ENCODE assay signal across 29 cellular contexts in the genomic region with DNA sequence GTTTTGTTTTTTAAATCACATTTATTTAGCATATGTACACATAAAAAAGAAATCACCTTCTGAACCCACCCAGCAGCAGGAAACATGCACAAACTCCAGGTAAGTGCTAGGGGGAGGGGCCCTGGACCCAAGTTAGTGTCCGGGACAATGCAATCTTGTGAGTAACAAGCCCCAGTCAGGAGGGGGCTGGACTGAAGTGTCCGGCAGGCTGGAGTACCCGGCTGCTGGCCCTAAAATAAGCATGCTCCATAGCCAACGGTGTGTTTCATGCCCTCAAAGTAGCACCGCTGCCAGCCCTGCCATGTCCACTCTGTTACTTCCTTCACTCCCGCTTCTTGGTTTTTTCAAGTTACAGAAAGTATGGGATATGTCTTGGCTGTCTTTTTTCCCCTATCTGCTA.
"Had no signal": no experiment of that assay in that cellular context is flagged by ENCODE, and none has a peak within 500 bp of the region (broad histone marks: within the 10 kb centered on the region; RNA-seq: fewer than 3 reads in every experiment).

No MANE protein-coding gene starts in this region.

- H3K4me3 Mint-ChIP-seq: naive thymus-derived CD8-positive, alpha-beta T cell; natural killer cell treated with Interleukin-12 subunit alpha and Interleukin-12 subunit beta and Interleukin-15 and Interleukin-18, amount 100 ng/mL, for 72 hours; nephron progenitor cell; neural crest cell; stimulated activated effector memory CD8-positive, alpha-beta T cell treated with anti-CD3 and anti-CD28 coated beads, Interleukin-12 subunit alpha, Interleukin-12 subunit beta, amount 100 ng/mL, for 72 hours; stimulated activated naive B cell treated with anti-CD40 and anti-IgM and Interleukin-4, amounts not matched to agents 10 μg/mL and 1 μg/mL and 100 μg/mL, for 72 hours; stimulated activated naive CD8-positive, alpha-beta T cell treated with anti-CD3 and anti-CD28 coated beads, Interleukin-15, Interleukin-2, amounts not matched to agents 100 ng/mL and 50 ng/mL, for 24 hours; type B pancreatic cell had no signal

- H3K4me1 Mint-ChIP-seq: stimulated activated effector memory CD8-positive, alpha-beta T cell treated with anti-CD3 and anti-CD28 coated beads, Interleukin-12 subunit alpha, Interleukin-12 subunit beta, amount 100 ng/mL, for 72 hours had no signal

- H3K27me3 Mint-ChIP-seq: naive thymus-derived CD8-positive, alpha-beta T cell; natural killer cell treated with Interleukin-12 subunit alpha and Interleukin-12 subunit beta and Interleukin-15 and Interleukin-18, amount 100 ng/mL, for 72 hours; progenitor cell of endocrine pancreas; stimulated activated naive B cell treated with anti-CD40 and anti-IgM and Interleukin-4, amounts not matched to agents 10 μg/mL and 1 μg/mL and 100 μg/mL, for 72 hours; stimulated activated naive CD8-positive, alpha-beta T cell treated with anti-CD3 and anti-CD28 coated beads, Interleukin-15, Interleukin-2, amounts not matched to agents 100 ng/mL and 50 ng/mL, for 24 hours; type B pancreatic cell had no signal

- H3K4me3 ChIP-seq: ovary, psoas muscle, right lobe of liver, sigmoid colon, stomach, thoracic aorta, tibial artery, transverse colon, upper lobe of right lung, uterus had no signal

- H2AFZ ChIP-seq: parathyroid adenoma had no signal

- H3K27ac ChIP-seq: ovary, parathyroid adenoma, psoas muscle, right lobe of liver, sigmoid colon, stomach, thoracic aorta, tibial artery, transverse colon, upper lobe of right lung, uterus had no signal

- ATAC-seq: naive thymus-derived CD8-positive, alpha-beta T cell; natural killer cell treated with Interleukin-12 subunit alpha and Interleukin-12 subunit beta and Interleukin-15 and Interleukin-18, amount 100 ng/mL, for 72 hours; right cardiac atrium; stimulated activated effector memory CD8-positive, alpha-beta T cell treated with anti-CD3 and anti-CD28 coated beads, Interleukin-12 subunit alpha, Interleukin-12 subunit beta, amount 100 ng/mL, for 72 hours; stimulated activated naive B cell treated with anti-CD40 and anti-IgM and Interleukin-4, amounts not matched to agents 10 μg/mL and 1 μg/mL and 100 μg/mL, for 72 hours; upper lobe of right lung had no signal

- H3K9ac ChIP-seq: parathyroid adenoma had no signal

- H3K4me1 ChIP-seq: psoas muscle, right lobe of liver, tibial artery had no signal

- H3K27ac Mint-ChIP-seq: natural killer cell treated with Interleukin-12 subunit alpha and Interleukin-12 subunit beta and Interleukin-15 and Interleukin-18, amount 100 ng/mL, for 72 hours; nephron progenitor cell; progenitor cell of endocrine pancreas; stimulated activated effector memory CD8-positive, alpha-beta T cell treated with anti-CD3 and anti-CD28 coated beads, Interleukin-12 subunit alpha, Interleukin-12 subunit beta, amount 100 ng/mL, for 72 hours; stimulated activated naive B cell treated with anti-CD40 and anti-IgM and Interleukin-4, amounts not matched to agents 10 μg/mL and 1 μg/mL and 100 μg/mL, for 72 hours; stimulated activated naive CD8-positive, alpha-beta T cell treated with anti-CD3 and anti-CD28 coated beads, Interleukin-15, Interleukin-2, amounts not matched to agents 100 ng/mL and 50 ng/mL, for 24 hours; type B pancreatic cell had no signal

- H3K27me3 ChIP-seq: ovary, right lobe of liver, sigmoid colon, stomach, tibial artery, transverse colon, upper lobe of right lung, uterus had no signal

- DNase-seq: naive thymus-derived CD8-positive, alpha-beta T cell; nephron progenitor cell; occipital lobe; ovary; posterior cingulate gyrus; psoas muscle; right cardiac atrium; right lobe of liver; sigmoid colon; small intestine; stimulated activated CD4-positive, alpha-beta T cell treated with anti-CD3 and anti-CD28 coated beads, Interleukin-15, amount 100 ng/mL, for 24 hours; stimulated activated CD4-positive, alpha-beta T cell treated with anti-CD3 and anti-CD28 coated beads, Interleukin-2, amount 100 ng/mL, for 24 hours; stimulated activated CD4-positive, alpha-beta T cell treated with anti-CD3 and anti-CD28 coated beads, Interleukin-2, amount 100 ng/mL, for 48 hours; stimulated activated CD4-positive, alpha-beta T cell treated with anti-CD3 and anti-CD28 coated beads, Interleukin-4, amount 100 ng/mL, for 24 hours; stimulated activated naive B cell treated with anti-CD40 and anti-IgM and Interleukin-4, amounts not matched to agents 10 μg/mL and 1 μg/mL and 100 μg/mL, for 72 hours; stimulated activated naive CD4-positive, alpha-beta T cell treated with Interleukin-2 at 50 U/mL for 16 hours; stomach; tibial artery; transverse colon; upper lobe of right lung; uterus had no signal

- H3K36me3 ChIP-seq: ovary, uterus had no signal

- H3K9me3 Mint-ChIP-seq: naive thymus-derived CD8-positive, alpha-beta T cell; natural killer cell treated with Interleukin-12 subunit alpha and Interleukin-12 subunit beta and Interleukin-15 and Interleukin-18, amount 100 ng/mL, for 72 hours; nephron progenitor cell; neural crest cell; stimulated activated effector memory CD8-positive, alpha-beta T cell treated with anti-CD3 and anti-CD28 coated beads, Interleukin-12 subunit alpha, Interleukin-12 subunit beta, amount 100 ng/mL, for 72 hours; stimulated activated naive B cell treated with anti-CD40 and anti-IgM and Interleukin-4, amounts not matched to agents 10 μg/mL and 1 μg/mL and 100 μg/mL, for 72 hours; stimulated activated naive CD8-positive, alpha-beta T cell treated with anti-CD3 and anti-CD28 coated beads, Interleukin-15, Interleukin-2, amounts not matched to agents 100 ng/mL and 50 ng/mL, for 24 hours; type B pancreatic cell had no signal

- H3K9me3 ChIP-seq: ovary, psoas muscle, right lobe of liver, sigmoid colon, stomach, thoracic aorta, tibial artery, transverse colon, upper lobe of right lung, uterus had no signal
